Comparison of ENCODE assay signal across 8 cellular contexts in the genomic region with DNA sequence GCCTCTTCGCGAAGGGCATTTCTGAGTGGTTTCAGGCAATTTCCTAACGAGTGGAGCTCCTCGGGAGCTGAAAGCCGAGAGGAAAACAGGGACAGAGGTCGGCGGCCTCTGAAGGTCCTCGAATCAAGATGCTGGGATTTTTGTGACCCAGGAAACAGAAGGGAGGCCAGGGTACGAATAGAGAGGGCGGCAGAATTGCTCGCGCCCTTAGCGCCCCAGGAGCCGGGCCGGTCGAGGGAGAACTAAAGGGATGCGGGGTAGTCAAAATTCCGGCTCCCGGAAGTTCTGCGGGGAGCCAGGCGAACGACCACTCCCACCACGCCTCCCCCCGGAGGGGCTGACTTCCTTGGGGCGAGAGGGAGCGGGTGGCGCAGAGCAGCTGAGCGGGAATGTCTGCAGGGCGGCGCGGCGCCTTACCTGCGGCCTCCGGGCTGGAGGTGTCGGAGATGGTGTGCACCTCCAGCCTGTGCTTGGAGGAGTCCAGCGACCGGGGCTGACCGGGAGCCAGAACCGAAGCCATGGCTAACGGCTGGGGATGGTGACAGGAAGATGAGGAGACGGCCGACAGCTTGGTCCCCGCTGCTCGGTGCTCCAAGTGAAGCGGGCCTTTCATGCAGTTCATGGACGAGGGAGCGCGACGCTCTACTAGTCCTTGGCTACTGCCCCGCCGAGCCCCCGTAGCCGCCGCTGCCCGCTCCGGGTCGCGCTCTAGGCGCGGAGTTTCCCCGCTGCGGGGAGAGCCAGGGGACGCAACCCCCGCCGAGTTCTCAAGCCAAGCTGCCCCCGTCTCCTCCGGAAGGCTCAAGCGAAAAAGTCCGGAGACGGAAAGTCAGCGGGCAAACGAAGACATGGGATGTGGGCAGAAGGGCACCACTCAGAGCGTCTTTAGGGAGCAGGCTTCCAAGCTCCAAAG. TPM values are rescaled to one million over a fixed set of nuclear protein-coding genes. Genes with fewer than 3 reads are reported as not detected.
A peak's percentile ranks its signal among the peaks of the same experiment; 100 is the strongest.
DNase-seq lines count a peak whose midpoint lies in the region; ATAC-seq and TF ChIP-seq lines count a peak whose summit lies in the region.

No MANE protein-coding gene starts in this region.

- DNase-seq in NCI-H1417 (lab: John Stamatoyannopoulos, UW) (peak in 2 of 3 experiments; percentile 85), NCI-H1417 treated with DMSO at 0.1 percent for 48 hours (lab: John Stamatoyannopoulos, UW) (no peak), hepatocyte (ENCODE audit: low spot score) (no peak), NCI-H2081 treated with DMSO at 0.1 percent for 48 hours (lab: John Stamatoyannopoulos, UW) (no peak)
- no peak for DNase-seq in activated CD8-positive, alpha-beta T cell treated with anti-CD3 and anti-CD28 coated beads, Interleukin-2, amount 10 ng/mL, durations not matched to agents 7 days and 5 days
- DNase-seq in stimulated activated effector memory CD8-positive, alpha-beta T cell treated with anti-CD3 and anti-CD28 coated beads, Interleukin-12 subunit alpha, Interleukin-12 subunit beta, amount 100 ng/mL, for 72 hours (ENCODE audit: low spot score in 2 of 2) = no peak

- H3K9me2 ChIP-seq in hepatocyte (replicated peaks; ENCODE audit: insufficient read depth) = no peaks in the 10 kb centered on the region

- H3K4me3 Mint-ChIP-seq in activated CD8-positive, alpha-beta T cell treated with anti-CD3 and anti-CD28 coated beads, Interleukin-2, amount 10 ng/mL, durations not matched to agents 7 days and 5 days = peak overlapping the region; percentile 57
- H3K4me3 Mint-ChIP-seq in stimulated activated effector memory CD8-positive, alpha-beta T cell treated with anti-CD3 and anti-CD28 coated beads, Interleukin-12 subunit alpha, Interleukin-12 subunit beta, amount 100 ng/mL, for 72 hours = peak overlapping the region; percentile 58

- TF ChIP-seq CTCF in hepatocyte (IDR thresholded peaks at IDR 0.05; ENCODE audit: poor library complexity) = no peak

- H3K27me3 ChIP-seq in hepatocyte = peaks cover 11% of the 10 kb centered on the region

- H3K27ac Mint-ChIP-seq in activated CD8-positive, alpha-beta T cell treated with anti-CD3 and anti-CD28 coated beads, Interleukin-2, amount 10 ng/mL, durations not matched to agents 7 days and 5 days = peak overlapping the region; percentile 69
- H3K27ac Mint-ChIP-seq in stimulated activated effector memory CD8-positive, alpha-beta T cell treated with anti-CD3 and anti-CD28 coated beads, Interleukin-12 subunit alpha, Interleukin-12 subunit beta, amount 100 ng/mL, for 72 hours = no peak overlapping the region

- peaks cover 29% of the 10 kb centered on the region for H3K36me3 Mint-ChIP-seq in activated CD8-positive, alpha-beta T cell treated with anti-CD3 and anti-CD28 coated beads, Interleukin-2, amount 10 ng/mL, durations not matched to agents 7 days and 5 days (ENCODE audit: low read depth)
- no peaks in the 10 kb centered on the region for H3K36me3 Mint-ChIP-seq in stimulated activated effector memory CD8-positive, alpha-beta T cell treated with anti-CD3 and anti-CD28 coated beads, Interleukin-12 subunit alpha, Interleukin-12 subunit beta, amount 100 ng/mL, for 72 hours

- H3K4me1 Mint-ChIP-seq in activated CD8-positive, alpha-beta T cell treated with anti-CD3 and anti-CD28 coated beads, Interleukin-2, amount 10 ng/mL, durations not matched to agents 7 days and 5 days (ENCODE audit: low read depth) = peaks cover 10% of the 10 kb centered on the region
- H3K4me1 Mint-ChIP-seq in stimulated activated effector memory CD8-positive, alpha-beta T cell treated with anti-CD3 and anti-CD28 coated beads, Interleukin-12 subunit alpha, Interleukin-12 subunit beta, amount 100 ng/mL, for 72 hours = peaks cover 44% of the 10 kb centered on the region

- peak overlapping the region; percentile 87 for H3K4me3 ChIP-seq in hepatocyte

- H2AFZ ChIP-seq in hepatocyte = peak overlapping the region; percentile 31

- peaks cover 88% of the 10 kb centered on the region for H3K27me3 Mint-ChIP-seq in activated CD8-positive, alpha-beta T cell treated with anti-CD3 and anti-CD28 coated beads, Interleukin-2, amount 10 ng/mL, durations not matched to agents 7 days and 5 days (ENCODE audit: low read depth)

- peak overlapping the region; percentile 91 for H3K4me2 ChIP-seq in hepatocyte

- peak; percentile 15 for ATAC-seq in activated CD8-positive, alpha-beta T cell treated with anti-CD3 and anti-CD28 coated beads, Interleukin-2, amount 10 ng/mL, durations not matched to agents 7 days and 5 days
- ATAC-seq in stimulated activated effector memory CD8-positive, alpha-beta T cell treated with anti-CD3 and anti-CD28 coated beads, Interleukin-12 subunit alpha, Interleukin-12 subunit beta, amount 100 ng/mL, for 72 hours = no peak
- ATAC-seq in GM18858 (IDR thresholded peaks at IDR 0.05; ENCODE audit: unreplicated experiment) (no peak), GM19467 (IDR thresholded peaks at IDR 0.05; ENCODE audit: unreplicated experiment) (no peak)

- no peaks in the 10 kb centered on the region for H3K36me3 ChIP-seq in hepatocyte (replicated peaks; ENCODE audit: insufficient read depth, low read depth)

- peaks cover 13% of the 10 kb centered on the region for H4K20me1 ChIP-seq in hepatocyte (ENCODE audit: insufficient read depth, poor library complexity, severe bottlenecking)

- CTCF ChIA-PET in activated CD8-positive, alpha-beta T cell treated with anti-CD3 and anti-CD28 coated beads, Interleukin-2, amount 10 ng/mL, durations not matched to agents 7 days and 5 days (lab: Charles Lee) = interaction anchor here (1.8 kb wide), 1 partner anchor 11 kb away, joined by 4 read pairs; no protein-coding TSS in a partner anchor

- H3K4me1 ChIP-seq in hepatocyte (ENCODE audit: insufficient read depth) = peaks cover 20% of the 10 kb centered on the region

- peak overlapping the region; percentile 89 for H3K27ac ChIP-seq in hepatocyte

- H3K79me2 ChIP-seq in hepatocyte = peaks cover 77% of the 10 kb centered on the region

- H3K9me3 Mint-ChIP-seq in activated CD8-positive, alpha-beta T cell treated with anti-CD3 and anti-CD28 coated beads, Interleukin-2, amount 10 ng/mL, durations not matched to agents 7 days and 5 days (ENCODE audit: insufficient read depth) = peaks cover 19% of the 10 kb centered on the region
- H3K9me3 Mint-ChIP-seq in stimulated activated effector memory CD8-positive, alpha-beta T cell treated with anti-CD3 and anti-CD28 coated beads, Interleukin-12 subunit alpha, Interleukin-12 subunit beta, amount 100 ng/mL, for 72 hours = no peaks in the 10 kb centered on the region

- H3K9me3 ChIP-seq in hepatocyte (ENCODE audit: low read depth) = no peaks in the 10 kb centered on the region

- 2% methylated on average over 60 of the region's 73 CpGs for WGBS in hepatocyte (ENCODE audit: low lambda C conversion rate, missing lambda C conversion rate)

- POLR2A ChIA-PET in activated CD8-positive, alpha-beta T cell treated with anti-CD3 and anti-CD28 coated beads, Interleukin-2, amount 10 ng/mL, durations not matched to agents 7 days and 5 days (lab: Charles Lee) = interaction anchor here (1.6 kb wide), 1 partner anchor 11 kb away, joined by 5 read pairs; no protein-coding TSS in a partner anchor

RNA-seq across cellular contexts. Expression of a gene that starts 0.8 kb away (rescaled TPM):
- not detected for total RNA-seq in activated CD8-positive, alpha-beta T cell treated with anti-CD3 and anti-CD28 coated beads, Interleukin-2, amount 10 ng/mL, durations not matched to agents 7 days and 5 days
- 80.5 and 99.2 TPM in 2 replicates for total RNA-seq in hepatocyte
- polyA plus RNA-seq in hepatocyte = 142 and 147 TPM in 2 replicates

Comparison
In these comparisons a context has a peak if more than half of its experiments do, and no peak if none do; other contexts are left out.
1. DNase-seq: peak in NCI-H1417 (2 of 3); none in NCI-H1417 treated with DMSO at 0.1 percent for 48 hours (single experiment), activated CD8-positive, alpha-beta T cell treated with anti-CD3 and anti-CD28 coated beads, Interleukin-2, amount 10 ng/mL, durations not matched to agents 7 days and 5 days (single experiment), hepatocyte (single experiment), stimulated activated effector memory CD8-positive, alpha-beta T cell treated with anti-CD3 and anti-CD28 coated beads, Interleukin-12 subunit alpha, Interleukin-12 subunit beta, amount 100 ng/mL, for 72 hours (0 of 2) and NCI-H2081 treated with DMSO at 0.1 percent for 48 hours (single experiment).
2. RNA of a gene that starts 0.8 kb away (total RNA-seq): 80.5 to 99.2 TPM in hepatocyte; not detected in activated CD8-positive, alpha-beta T cell treated with anti-CD3 and anti-CD28 coated beads, Interleukin-2, amount 10 ng/mL, durations not matched to agents 7 days and 5 days; every median in the first group is over 10 times any median in the second.